ENCODE assay signal across 8 cellular contexts in the genomic region with DNA sequence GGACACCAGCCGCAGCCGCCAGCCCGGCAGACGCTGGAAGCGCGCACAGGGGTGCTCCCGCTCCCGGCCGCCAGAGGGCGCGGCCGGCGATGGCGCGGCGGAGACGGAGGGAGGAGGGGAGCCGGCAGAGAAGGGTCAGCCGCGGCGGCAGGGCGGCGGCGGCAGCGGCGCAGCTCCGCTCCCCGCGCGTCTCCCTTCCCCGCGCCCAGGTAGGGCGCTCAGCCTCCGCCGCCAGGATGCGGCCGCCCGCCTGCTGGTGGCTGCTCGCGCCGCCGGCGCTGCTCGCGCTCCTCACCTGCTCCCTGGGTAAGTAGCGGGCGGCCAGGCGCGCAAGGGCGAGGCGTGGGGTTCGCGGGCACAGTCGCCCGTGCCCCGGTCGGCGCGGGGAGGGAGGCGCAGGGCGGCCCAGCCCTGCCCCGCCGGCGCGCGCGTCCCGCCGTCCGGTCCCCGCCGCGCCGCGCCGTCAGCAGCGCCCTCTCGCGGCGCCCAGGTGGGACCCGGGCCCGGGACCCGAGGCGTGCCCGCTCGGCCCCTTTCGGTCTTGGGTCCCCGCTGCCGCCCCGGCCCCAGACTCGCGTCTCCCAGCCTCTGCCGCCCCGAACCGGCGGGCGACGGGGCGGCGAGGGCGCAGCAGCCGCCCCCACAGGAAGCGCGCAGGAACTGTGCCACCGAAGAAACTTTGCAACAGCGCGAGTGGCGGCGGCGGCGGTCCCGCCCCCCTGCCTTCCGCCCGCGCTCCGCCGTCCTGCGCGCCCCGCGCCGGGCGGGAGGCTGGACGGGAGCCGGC. TPM values are rescaled to one million over a fixed set of nuclear protein-coding genes. Genes with fewer than 3 reads are reported as not detected.
DNase-seq lines count a peak whose midpoint lies in the region; ATAC-seq, FAIRE-seq and TF ChIP-seq lines count a peak whose summit lies in the region.

B3GLCT (plus strand) TSS at position 127 of the 787 bp plus-strand sequence; CDS start at position 237, 110 bp downstream.

- DNase-seq in NCI-H2227 (lab: John Stamatoyannopoulos, UW; ENCODE audit: unreplicated experiment) (peak; percentile 85), cerebellar cortex (ENCODE audit: low spot score) (peak; percentile 58), kidney (peak; percentile 92)
- DNase-seq in stimulated activated CD4-positive, alpha-beta T cell treated with anti-CD3 and anti-CD28 coated beads, Interleukin-15, amount 100 ng/mL, for 1 hour (ENCODE audit: low read depth in 1 of 2, low spot score in 1 of 2) = peak; percentile 66 to 71

- intact Hi-C loops in kidney (cut with DNase I) = no loop called here

- H3K27ac ChIP-seq in 22Rv1 = peak within 1 kb of the TSS; percentile 90
- peak within 1 kb of the TSS; percentile 88 to 93 for H3K27ac ChIP-seq in kidney (ENCODE audit: low read depth in 2 of 2, low read length in 2 of 2)

- peak within 1 kb of the TSS; percentile 73 to 74 for H3K4me3 ChIP-seq in kidney (ENCODE audit: low read length in 2 of 2)

- ATAC-seq in GM18517 (IDR thresholded peaks at IDR 0.05; ENCODE audit: unreplicated experiment) (peak; percentile 85), HG03039 (IDR thresholded peaks at IDR 0.05; ENCODE audit: unreplicated experiment) (peak; percentile 83)
- peak; percentile 81 to 85 for ATAC-seq in activated CD4-positive, CD25-positive, alpha-beta regulatory T cell treated with anti-CD3 and anti-CD28 coated beads, Interleukin-2, amount 50 U/mL, for 24 hours

- no peaks in the 10 kb centered on the region for H3K36me3 ChIP-seq in kidney (ENCODE audit: control insufficient read depth in 1 of 2, insufficient read depth in 2 of 2, low read length in 2 of 2)

- H3K9me3 ChIP-seq in kidney (ENCODE audit: control insufficient read depth in 1 of 2, low read length in 2 of 2) = no peaks in the 10 kb centered on the region

- H3K9ac ChIP-seq in kidney (ENCODE audit: low read length in 2 of 2) = peak within 1 kb of the TSS; percentile 56 to 67

- no peak for FAIRE-seq in kidney (lab: Jason Lieb, UNC)

- H3K4me1 ChIP-seq in kidney (ENCODE audit: control insufficient read depth in 1 of 2, insufficient read depth in 1 of 2, low read depth in 1 of 2, low read length in 2 of 2) = peaks cover 0 to 9% of the 10 kb centered on the region in 2 donors

- peak; percentile 93 for TF ChIP-seq CTCF in 22Rv1 (IDR thresholded peaks at IDR 0.05)
- peak; percentile 89 for TF ChIP-seq CTCF in kidney (IDR thresholded peaks at IDR 0.05; ENCODE audit: borderline replicate concordance, extremely low read depth, insufficient read depth)

RNA-seq across cellular contexts. Expression of gene B3GLCT, which starts in this region (rescaled TPM):
- total RNA-seq in kidney = 7.7 TPM
- 5.9 TPM for polyA plus RNA-seq in kidney (ENCODE audit: insufficient read depth, low read depth, low replicate concordance)

Comparison
In these comparisons a context has a peak if more than half of its experiments do, and no peak if none do; other contexts are left out.
1. Peak in every context shown above with its lines: DNase-seq, ATAC-seq, H3K4me3 ChIP-seq and H3K27ac ChIP-seq.